3 cellular contexts compared by ENCODE assay signal in the genomic region with DNA sequence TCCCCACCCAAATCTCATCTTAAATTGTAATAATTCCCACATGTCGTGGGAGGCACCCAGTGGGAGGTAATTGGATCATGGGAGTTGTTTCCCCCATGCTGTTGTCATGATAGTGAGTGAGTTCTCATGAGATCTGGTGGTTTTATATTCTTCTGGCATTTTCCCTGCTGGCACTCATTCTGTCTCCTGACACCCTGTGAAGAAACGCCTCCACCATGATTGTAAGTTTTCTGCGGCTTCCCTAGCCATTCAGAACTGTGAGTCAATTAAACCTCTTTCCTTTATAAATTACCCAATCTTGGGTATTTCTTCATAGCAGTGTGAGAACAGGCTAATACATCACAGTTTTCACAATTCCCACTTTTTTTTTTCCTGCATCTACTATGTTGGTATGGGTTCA. TPM values are rescaled to one million over a fixed set of nuclear protein-coding genes. Genes with fewer than 3 reads are reported as not detected.
"Had no signal": no experiment of that assay in that cellular context is flagged by ENCODE, and none has a peak within 500 bp of the region (broad histone marks: within the 10 kb centered on the region; RNA-seq: fewer than 3 reads in every experiment).

No MANE protein-coding gene starts in this region.

RNA-seq across cellular contexts. Expression of gene AIM2, which starts 26.5 kb away (rescaled TPM):
- total RNA-seq: bronchial epithelial cell, NCI-H460, SJSA1 had no signal
